In the genomic region with DNA sequence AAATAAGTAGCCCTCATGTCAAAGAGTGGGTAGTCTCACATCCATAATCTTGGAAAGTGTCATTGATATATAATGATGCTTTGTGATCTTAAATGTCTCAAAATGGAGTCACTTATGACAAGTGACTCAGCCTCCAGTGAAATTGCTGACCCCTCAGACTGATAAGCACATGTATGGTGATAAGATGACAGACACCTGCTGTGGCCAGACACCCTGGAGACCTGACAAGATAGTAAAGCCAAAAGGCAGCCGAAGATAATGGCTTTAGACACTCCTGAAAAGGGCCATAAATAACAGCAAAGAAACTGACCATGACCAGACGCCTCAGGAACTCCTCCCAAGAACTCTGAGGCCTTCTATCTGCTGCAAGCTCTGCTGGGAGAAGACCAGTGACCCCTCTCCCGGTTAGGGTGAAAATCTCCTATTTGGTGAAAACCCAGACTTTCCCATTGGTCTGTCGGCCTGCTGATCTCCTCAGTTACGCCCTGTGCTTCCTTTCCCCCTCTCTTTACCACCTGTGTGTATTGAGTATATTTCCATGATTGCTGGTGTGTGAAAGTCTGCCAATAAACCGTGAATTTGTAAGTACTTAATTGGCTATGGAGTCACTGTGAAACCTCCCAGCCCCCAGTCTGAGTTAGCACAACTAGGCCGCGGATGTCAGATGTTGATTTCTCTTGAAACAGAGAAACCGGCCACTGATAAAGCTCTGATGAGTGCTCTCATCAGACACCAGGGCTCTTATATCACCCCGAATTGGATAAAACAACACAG, we compare ENCODE assay signal across 19 cellular contexts.
DNase-seq lines count a peak whose midpoint lies in the region; ATAC-seq, FAIRE-seq and TF ChIP-seq lines count a peak whose summit lies in the region.
"Had no signal": no experiment of that assay in that cellular context is flagged by ENCODE, and none has a peak within 500 bp of the region (broad histone marks: within the 10 kb centered on the region; RNA-seq: fewer than 3 reads in every experiment).

No MANE protein-coding gene starts in this region.

- no peaks in the 10 kb centered on the region for H3K27me3 ChIP-seq in GM12878 (replicated peaks in 1 of 2; ENCODE audit: control insufficient read depth in 2 of 2, insufficient read depth in 2 of 2, low read length in 1 of 2)
- H3K27me3 ChIP-seq in trophoblast cell (ENCODE audit: insufficient read depth, low read length), result no peaks in the 10 kb centered on the region
- H3K27me3 ChIP-seq in MG63, result no peaks in the 10 kb centered on the region
- H3K27me3 ChIP-seq in esophagus muscularis mucosa, result no peaks in the 10 kb centered on the region
- no peaks in the 10 kb centered on the region for H3K27me3 ChIP-seq in smooth muscle cell (ENCODE audit: low read depth)

- peak overlapping the region; percentile 23 for H2BK5ac ChIP-seq in trophoblast cell (ENCODE audit: low read depth, low read length, poor library complexity)

- H2AFZ ChIP-seq in GM12878 (ENCODE audit: control insufficient read depth, low read depth, low read length) (peak overlapping the region; percentile 20; the same call in 1 of the 2 replicates), trophoblast cell (ENCODE audit: insufficient read depth, low read length, poor library complexity) (no peak overlapping the region), smooth muscle cell (ENCODE audit: low read depth) (no peak overlapping the region)

- ATAC-seq in GM18505 (IDR thresholded peaks at IDR 0.05; ENCODE audit: unreplicated experiment) (peak; percentile 60), HG03103 (IDR thresholded peaks at IDR 0.05; ENCODE audit: low read depth, unreplicated experiment) (peak; percentile 70), GM12878 (peak; percentile 65)
- ATAC-seq: CD8-positive, alpha-beta T cell; PC-3 had no signal

- no peak overlapping the region for H3K4me3 ChIP-seq in GM12878
- no peak overlapping the region for H3K4me3 ChIP-seq in trophoblast cell (ENCODE audit: low read depth, low read length)
- no peak overlapping the region for H3K4me3 ChIP-seq in MG63
- no peak overlapping the region for H3K4me3 ChIP-seq in esophagus muscularis mucosa
- H3K4me3 ChIP-seq in smooth muscle cell, result no peak overlapping the region
- H3K4me3 ChIP-seq: SK-N-MC had no signal

- peaks cover 2% of the 10 kb centered on the region for H3K79me1 ChIP-seq in trophoblast cell (ENCODE audit: low read length)

- SMC1A ChIA-PET in GM12878 (lab: Charles Lee; ENCODE audit: uncharacterized antibody, unreplicated experiment), result no interaction called here

- no peak overlapping the region for H2BK12ac ChIP-seq in trophoblast cell (ENCODE audit: low read length)

- no TSS peak for BruUV-seq in GM12878 (replicated peaks; lab: Mats Ljungman, UMichigan)

- H4K20me1 ChIP-seq in GM12878 (ENCODE audit: control insufficient read depth, insufficient read depth) (no peaks in the 10 kb centered on the region), smooth muscle cell (ENCODE audit: low read depth) (no peaks in the 10 kb centered on the region)

- TF ChIP-seq EP300 in GM12878 (IDR thresholded peaks at IDR 0.05; ENCODE audit: borderline replicate concordance in 1 of 2, control insufficient read depth in 1 of 2, low read depth in 2 of 2, low read length in 2 of 2) (no peak), esophagus muscularis mucosa (IDR thresholded peaks at IDR 0.05) (no peak)

- no peak overlapping the region for H3K4ac ChIP-seq in trophoblast cell (ENCODE audit: low read depth, low read length)

- H3K36me3 ChIP-seq in GM12878 (ENCODE audit: control insufficient read depth in 2 of 2, insufficient read depth in 2 of 2, low read length in 1 of 2) (no peaks in the 10 kb centered on the region), trophoblast cell (ENCODE audit: control insufficient read depth in 1 of 2, insufficient read depth in 2 of 2, low read length in 2 of 2) (no peaks in the 10 kb centered on the region), MG63 (no peaks in the 10 kb centered on the region), esophagus muscularis mucosa (no peaks in the 10 kb centered on the region), smooth muscle cell (ENCODE audit: low read depth) (no peaks in the 10 kb centered on the region)

- no peak overlapping the region for H2BK120ac ChIP-seq in trophoblast cell (ENCODE audit: insufficient read depth, low read length, poor library complexity)

- no peaks in the 10 kb centered on the region for H3K79me2 ChIP-seq in GM12878 (ENCODE audit: control insufficient read depth, insufficient read depth, low read length)
- H3K79me2 ChIP-seq in trophoblast cell (ENCODE audit: control insufficient read depth, insufficient read depth, low read length, poor library complexity), result no peaks in the 10 kb centered on the region
- H3K79me2 ChIP-seq in smooth muscle cell (ENCODE audit: low read depth), result no peaks in the 10 kb centered on the region

- H3K9me3 ChIP-seq in GM12878 (replicated peaks; ENCODE audit: control insufficient read depth, insufficient read depth, low read length), result no peaks in the 10 kb centered on the region; the same call in 2 of the 3 replicates
- H3K9me3 ChIP-seq in trophoblast cell (ENCODE audit: insufficient read depth, low read depth, low read length), result no peaks in the 10 kb centered on the region
- H3K9me3 ChIP-seq in MG63, result no peaks in the 10 kb centered on the region
- no peaks in the 10 kb centered on the region for H3K9me3 ChIP-seq in esophagus muscularis mucosa
- no peaks in the 10 kb centered on the region for H3K9me3 ChIP-seq in smooth muscle cell (replicated peaks; ENCODE audit: low read depth)

- CTCF ChIA-PET in GM12878 (lab: Yijun Ruan, JAX), result no interaction called here

- peak; percentile 7 for FAIRE-seq in GM12878 (lab: Jason Lieb, UNC)
- FAIRE-seq: D721Med had no signal

- no peak overlapping the region for H3K18ac ChIP-seq in trophoblast cell (ENCODE audit: low read length)

- no peaks in the 10 kb centered on the region for H3F3A ChIP-seq in smooth muscle cell (ENCODE audit: low read depth)

- H3K4me1 ChIP-seq in GM12878 (ENCODE audit: control insufficient read depth, insufficient read depth, low read length) (peaks cover 4% of the 10 kb centered on the region), trophoblast cell (ENCODE audit: control insufficient read depth in 1 of 2, insufficient read depth in 2 of 2, low read length in 2 of 2) (peaks cover 5 to 6% of the 10 kb centered on the region in 2 experiments), esophagus muscularis mucosa (no peaks in the 10 kb centered on the region), smooth muscle cell (ENCODE audit: low read depth) (no peaks in the 10 kb centered on the region)

- DNase-seq in GM12878 (ENCODE audit: low read depth, low spot score), result no peak
- no peak for DNase-seq in trophoblast cell
- DNase-seq in MG63, result no peak
- DNase-seq in esophagus muscularis mucosa (ENCODE audit: extremely low spot score), result no peak
- DNase-seq in stimulated activated CD4-positive, alpha-beta T cell treated with anti-CD3 and anti-CD28 coated beads, Interleukin-2, amount 100 ng/mL, for 24 hours, result no peak
- DNase-seq in smooth muscle cell (lab: John Stamatoyannopoulos, UW; ENCODE audit: unreplicated experiment), result no peak
- DNase-seq: CD8-positive, alpha-beta T cell; DND-41; H9; MV-4-11; NCI-H1436 treated with DMSO at 0.1 percent for 48 hours; NCI-H2081; NCI-H524 treated with DMSO at 0.1 percent for 48 hours; PC-3; T-helper 1 cell had no signal

- RAD21 ChIA-PET in GM12878 (lab: Charles Lee; ENCODE audit: unreplicated experiment), result no interaction called here

- H4K12ac ChIP-seq in trophoblast cell (ENCODE audit: low read depth, low read length), result no peak overlapping the region

- peak overlapping the region; percentile 12 for H4K91ac ChIP-seq in trophoblast cell (ENCODE audit: low read depth, low read length)

- in situ Hi-C loops in GM12878 (cut with MboI), result no loop called here

- no peak for TF ChIP-seq RAD21 in GM12878 (IDR thresholded peaks at IDR 0.05; ENCODE audit: insufficient read depth, low read depth, low read length)

- H3K4me2 ChIP-seq in GM12878 (ENCODE audit: control insufficient read depth, insufficient read depth) (no peak overlapping the region), trophoblast cell (ENCODE audit: low read length) (no peak overlapping the region), smooth muscle cell (no peak overlapping the region)

- WGBS in GM12878 (ENCODE audit: insufficient coverage, insufficient replicate concordance, low lambda C conversion rate, missing lambda C conversion rate), result 25% methylated on average over 10 of the region's 10 CpGs
- no CpG with 5 or more reads among the region's 10 CpGs for WGBS in trophoblast cell (ENCODE audit: extremely low coverage, insufficient coverage, insufficient read length)
- 77% methylated on average over 10 of the region's 10 CpGs for WGBS in esophagus muscularis mucosa
- WGBS in smooth muscle cell (ENCODE audit: low lambda C conversion rate), result 48% methylated on average over 10 of the region's 10 CpGs

- TF ChIP-seq POLR2A in GM18505 (IDR thresholded peaks at IDR 0.05; ENCODE audit: borderline replicate concordance, extremely low read depth, insufficient read depth, insufficient read length), result no peak
- TF ChIP-seq POLR2A in GM12878 (IDR thresholded peaks at IDR 0.05; ENCODE audit: low read depth, low read length), result no peak
- TF ChIP-seq POLR2A in esophagus muscularis mucosa (IDR thresholded peaks at IDR 0.05; ENCODE audit: low read depth), result no peak

- no peak overlapping the region for H3K23ac ChIP-seq in trophoblast cell (ENCODE audit: low read length)

- no peak overlapping the region for H3K14ac ChIP-seq in trophoblast cell (ENCODE audit: low read length)

- H3K9ac ChIP-seq in GM12878 (ENCODE audit: control insufficient read depth, insufficient read depth, low read length) (no peak overlapping the region), trophoblast cell (ENCODE audit: low read length) (no peak overlapping the region), smooth muscle cell (ENCODE audit: low read depth) (no peak overlapping the region)

- no peak overlapping the region for H4K8ac ChIP-seq in trophoblast cell (ENCODE audit: low read depth, low read length)

- H3K27ac ChIP-seq in GM12878 (ENCODE audit: control insufficient read depth, insufficient read depth), result no peak overlapping the region
- no peak overlapping the region for H3K27ac ChIP-seq in trophoblast cell (ENCODE audit: low read depth, low read length)
- no peak overlapping the region for H3K27ac ChIP-seq in esophagus muscularis mucosa (replicated peaks in 1 of 4)
- H3K27ac ChIP-seq in smooth muscle cell (ENCODE audit: low read depth), result no peak overlapping the region
- H3K27ac ChIP-seq: SK-N-MC had no signal

- no peak for TF ChIP-seq CTCF in GM12878 (IDR thresholded peaks at IDR 0.05 in 2 of 3, conservative IDR thresholded peaks at IDR 0.05 in 1 of 3; ENCODE audit: control insufficient read depth in 2 of 3, extremely low read depth in 1 of 3, insufficient read depth in 1 of 3, low read depth in 3 of 3, low read length in 3 of 3)
- TF ChIP-seq CTCF in esophagus muscularis mucosa (IDR thresholded peaks at IDR 0.05), result no peak
- no peak for TF ChIP-seq CTCF in smooth muscle cell (IDR thresholded peaks at IDR 0.05; ENCODE audit: borderline replicate concordance, insufficient read depth, poor library complexity, severe bottlenecking)

- POLR2A ChIA-PET in GM12878 (lab: Charles Lee), result no interaction called here

- intact Hi-C loops in GM12878 (cut with micrococcal nuclease; ENCODE audit: unreplicated experiment), result loop anchor here (10.0 kb wide), 2 partner anchors 226 to 576 kb away; a partner anchor contains a TSS
- intact Hi-C loops in esophagus muscularis mucosa (cut with DNase I), result no loop called here

- H2AK5ac ChIP-seq in trophoblast cell (ENCODE audit: low read length), result no peak overlapping the region
